1 cellular context compared by ENCODE assay signal in the genomic region with DNA sequence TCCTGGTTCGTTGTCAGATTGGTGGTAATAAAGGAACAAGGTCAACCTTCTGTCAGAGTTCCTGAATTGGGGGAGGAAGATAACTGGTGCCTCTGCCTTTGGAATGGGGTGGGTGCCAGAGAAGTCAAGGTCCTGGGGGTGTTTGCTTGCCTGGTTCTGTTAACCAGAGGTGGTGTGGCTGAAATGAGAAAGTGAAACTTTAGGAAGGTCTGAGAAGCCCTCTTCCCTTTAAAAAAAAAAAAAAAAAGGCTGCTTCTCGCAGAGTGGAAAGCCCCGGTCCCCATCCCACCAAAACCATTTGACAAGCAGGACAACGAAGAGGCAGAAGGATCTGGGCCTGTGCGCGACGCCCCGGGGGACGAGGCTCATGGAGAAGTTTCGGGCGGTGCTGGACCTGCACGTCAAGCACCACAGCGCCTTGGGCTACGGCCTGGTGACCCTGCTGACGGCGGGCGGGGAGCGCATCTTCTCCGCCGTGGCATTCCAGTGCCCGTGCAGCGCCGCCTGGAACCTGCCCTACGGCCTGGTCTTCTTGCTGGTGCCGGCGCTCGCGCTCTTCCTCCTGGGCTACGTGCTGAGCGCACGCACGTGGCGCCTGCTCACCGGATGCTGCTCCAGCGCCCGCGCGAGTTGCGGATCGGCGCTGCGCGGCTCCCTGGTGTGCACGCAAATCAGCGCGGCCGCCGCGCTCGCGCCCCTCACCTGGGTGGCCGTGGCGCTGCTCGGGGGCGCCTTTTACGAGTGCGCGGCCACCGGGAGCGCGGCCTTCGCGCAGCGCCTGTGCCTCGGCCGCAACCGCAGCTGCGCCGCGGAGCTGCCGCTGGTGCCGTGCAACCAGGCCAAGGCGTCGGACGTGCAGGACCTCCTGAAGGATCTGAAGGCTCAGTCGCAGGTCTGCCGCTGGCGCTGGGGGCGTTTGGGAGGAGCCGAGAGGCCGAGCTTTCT.
TF ChIP-seq lines count a peak whose summit lies in the region.

No MANE protein-coding gene starts in this region.

TF ChIP-seq in WTC11, 78 proteins besides CTCF, POLR2A, EP300 and RAD21 (continued from another document and continues in another):
- TF ChIP-seq, protein P1, sequence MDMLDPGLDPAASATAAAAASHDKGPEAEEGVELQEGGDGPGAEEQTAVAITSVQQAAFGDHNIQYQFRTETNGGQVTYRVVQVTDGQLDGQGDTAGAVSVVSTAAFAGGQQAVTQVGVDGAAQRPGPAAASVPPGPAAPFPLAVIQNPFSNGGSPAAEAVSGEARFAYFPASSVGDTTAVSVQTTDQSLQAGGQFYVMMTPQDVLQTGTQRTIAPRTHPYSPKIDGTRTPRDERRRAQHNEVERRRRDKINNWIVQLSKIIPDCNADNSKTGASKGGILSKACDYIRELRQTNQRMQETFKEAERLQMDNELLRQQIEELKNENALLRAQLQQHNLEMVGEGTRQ (CRISPR knock-in tag; IDR thresholded peaks at IDR 0.05) = peak; percentile 57
- TF ChIP-seq, protein P2, sequence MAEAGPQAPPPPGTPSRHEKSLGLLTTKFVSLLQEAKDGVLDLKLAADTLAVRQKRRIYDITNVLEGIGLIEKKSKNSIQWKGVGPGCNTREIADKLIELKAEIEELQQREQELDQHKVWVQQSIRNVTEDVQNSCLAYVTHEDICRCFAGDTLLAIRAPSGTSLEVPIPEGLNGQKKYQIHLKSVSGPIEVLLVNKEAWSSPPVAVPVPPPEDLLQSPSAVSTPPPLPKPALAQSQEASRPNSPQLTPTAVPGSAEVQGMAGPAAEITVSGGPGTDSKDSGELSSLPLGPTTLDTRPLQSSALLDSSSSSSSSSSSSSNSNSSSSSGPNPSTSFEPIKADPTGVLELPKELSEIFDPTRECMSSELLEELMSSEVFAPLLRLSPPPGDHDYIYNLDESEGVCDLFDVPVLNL (CRISPR knock-in tag; IDR thresholded peaks at IDR 0.05; ENCODE audit: borderline replicate concordance, low read depth) = peak; percentile 58; the same call in 1 of the 2 replicates
- TF ChIP-seq IRF2 (CRISPR knock-in tag; IDR thresholded peaks at IDR 0.05; ENCODE audit: borderline replicate concordance, low read depth) (peak; percentile 65; the same call in 1 of the 2 replicates), ZNF232 (CRISPR knock-in tag; IDR thresholded peaks at IDR 0.05) (peak; percentile 95), NFE2L1 (CRISPR knock-in tag; IDR thresholded peaks at IDR 0.05) (peak; percentile 89), NR2C2 (CRISPR knock-in tag; IDR thresholded peaks at IDR 0.05) (no peak), OVOL2 (CRISPR knock-in tag; IDR thresholded peaks at IDR 0.05; ENCODE audit: borderline replicate concordance) (no peak), MAX (CRISPR knock-in tag; IDR thresholded peaks at IDR 0.05) (peak; percentile 99), AR (CRISPR knock-in tag; IDR thresholded peaks at IDR 0.05) (no peak), ZNF423 (CRISPR knock-in tag; IDR thresholded peaks at IDR 0.05) (no peak), MYBL2 (CRISPR knock-in tag; IDR thresholded peaks at IDR 0.05) (peak; percentile 88), ELF4 (CRISPR knock-in tag; IDR thresholded peaks at IDR 0.05; ENCODE audit: low read depth) (peak; percentile 79; the same call in 1 of the 2 replicates), SMAD4 (CRISPR knock-in tag; IDR thresholded peaks at IDR 0.05) (no peak), NFYB (CRISPR knock-in tag; conservative IDR thresholded peaks at IDR 0.05; ENCODE audit: low read depth) (peak; percentile 27; the same call in 1 of the 2 replicates), MXD4 (CRISPR knock-in tag; IDR thresholded peaks at IDR 0.05; ENCODE audit: borderline replicate concordance) (no peak), GTF2I (CRISPR knock-in tag; conservative IDR thresholded peaks at IDR 0.05) (no peak), JAZF1 (CRISPR knock-in tag; IDR thresholded peaks at IDR 0.05) (no peak), GRHL2 (CRISPR knock-in tag; IDR thresholded peaks at IDR 0.05; ENCODE audit: insufficient replicate concordance, severe bottlenecking) (no peak), ERG (CRISPR knock-in tag; IDR thresholded peaks at IDR 0.05) (no peak), HMGA2 (CRISPR knock-in tag; IDR thresholded peaks at IDR 0.05) (no peak), ZNF396 (CRISPR knock-in tag; IDR thresholded peaks at IDR 0.05; ENCODE audit: borderline replicate concordance) (no peak), PREB (CRISPR knock-in tag; IDR thresholded peaks at IDR 0.05; ENCODE audit: borderline replicate concordance) (no peak), ZNF671 (CRISPR knock-in tag; IDR thresholded peaks at IDR 0.05) (no peak; the same call in 1 of the 2 replicates), CREB1 (CRISPR knock-in tag; IDR thresholded peaks at IDR 0.05) (peak; percentile 54; the same call in 1 of the 2 replicates)
- TF ChIP-seq, protein P3, sequence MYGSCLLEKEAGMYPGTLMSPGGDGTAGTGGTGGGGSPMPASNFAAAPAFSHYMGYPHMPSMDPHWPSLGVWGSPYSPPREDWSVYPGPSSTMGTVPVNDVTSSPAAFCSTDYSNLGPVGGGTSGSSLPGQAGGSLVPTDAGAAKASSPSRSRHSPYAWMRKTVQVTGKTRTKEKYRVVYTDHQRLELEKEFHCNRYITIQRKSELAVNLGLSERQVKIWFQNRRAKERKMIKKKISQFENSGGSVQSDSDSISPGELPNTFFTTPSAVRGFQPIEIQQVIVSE (CRISPR knock-in tag; IDR thresholded peaks at IDR 0.05; ENCODE audit: borderline replicate concordance) = no peak
- TF ChIP-seq, protein P4, sequence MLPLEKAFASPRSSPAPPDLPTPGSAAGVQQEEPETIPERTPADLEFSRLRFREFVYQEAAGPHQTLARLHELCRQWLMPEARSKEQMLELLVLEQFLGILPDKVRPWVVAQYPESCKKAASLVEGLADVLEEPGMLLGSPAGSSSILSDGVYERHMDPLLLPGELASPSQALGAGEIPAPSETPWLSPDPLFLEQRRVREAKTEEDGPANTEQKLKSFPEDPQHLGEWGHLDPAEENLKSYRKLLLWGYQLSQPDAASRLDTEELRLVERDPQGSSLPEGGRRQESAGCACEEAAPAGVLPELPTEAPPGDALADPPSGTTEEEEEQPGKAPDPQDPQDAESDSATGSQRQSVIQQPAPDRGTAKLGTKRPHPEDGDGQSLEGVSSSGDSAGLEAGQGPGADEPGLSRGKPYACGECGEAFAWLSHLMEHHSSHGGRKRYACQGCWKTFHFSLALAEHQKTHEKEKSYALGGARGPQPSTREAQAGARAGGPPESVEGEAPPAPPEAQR (CRISPR knock-in tag; IDR thresholded peaks at IDR 0.05) = no peak
- TF ChIP-seq, protein P5, sequence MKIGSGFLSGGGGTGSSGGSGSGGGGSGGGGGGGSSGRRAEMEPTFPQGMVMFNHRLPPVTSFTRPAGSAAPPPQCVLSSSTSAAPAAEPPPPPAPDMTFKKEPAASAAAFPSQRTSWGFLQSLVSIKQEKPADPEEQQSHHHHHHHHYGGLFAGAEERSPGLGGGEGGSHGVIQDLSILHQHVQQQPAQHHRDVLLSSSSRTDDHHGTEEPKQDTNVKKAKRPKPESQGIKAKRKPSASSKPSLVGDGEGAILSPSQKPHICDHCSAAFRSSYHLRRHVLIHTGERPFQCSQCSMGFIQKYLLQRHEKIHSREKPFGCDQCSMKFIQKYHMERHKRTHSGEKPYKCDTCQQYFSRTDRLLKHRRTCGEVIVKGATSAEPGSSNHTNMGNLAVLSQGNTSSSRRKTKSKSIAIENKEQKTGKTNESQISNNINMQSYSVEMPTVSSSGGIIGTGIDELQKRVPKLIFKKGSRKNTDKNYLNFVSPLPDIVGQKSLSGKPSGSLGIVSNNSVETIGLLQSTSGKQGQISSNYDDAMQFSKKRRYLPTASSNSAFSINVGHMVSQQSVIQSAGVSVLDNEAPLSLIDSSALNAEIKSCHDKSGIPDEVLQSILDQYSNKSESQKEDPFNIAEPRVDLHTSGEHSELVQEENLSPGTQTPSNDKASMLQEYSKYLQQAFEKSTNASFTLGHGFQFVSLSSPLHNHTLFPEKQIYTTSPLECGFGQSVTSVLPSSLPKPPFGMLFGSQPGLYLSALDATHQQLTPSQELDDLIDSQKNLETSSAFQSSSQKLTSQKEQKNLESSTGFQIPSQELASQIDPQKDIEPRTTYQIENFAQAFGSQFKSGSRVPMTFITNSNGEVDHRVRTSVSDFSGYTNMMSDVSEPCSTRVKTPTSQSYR (CRISPR knock-in tag; IDR thresholded peaks at IDR 0.05) = peak; percentile 62
- TF ChIP-seq, protein P6, sequence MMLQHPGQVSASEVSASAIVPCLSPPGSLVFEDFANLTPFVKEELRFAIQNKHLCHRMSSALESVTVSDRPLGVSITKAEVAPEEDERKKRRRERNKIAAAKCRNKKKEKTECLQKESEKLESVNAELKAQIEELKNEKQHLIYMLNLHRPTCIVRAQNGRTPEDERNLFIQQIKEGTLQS (CRISPR knock-in tag; conservative IDR thresholded peaks at IDR 0.05) = 0 out of 2 replicates have a peak, but pooled peaks have one; percentile 41
- TF ChIP-seq, protein P7, sequence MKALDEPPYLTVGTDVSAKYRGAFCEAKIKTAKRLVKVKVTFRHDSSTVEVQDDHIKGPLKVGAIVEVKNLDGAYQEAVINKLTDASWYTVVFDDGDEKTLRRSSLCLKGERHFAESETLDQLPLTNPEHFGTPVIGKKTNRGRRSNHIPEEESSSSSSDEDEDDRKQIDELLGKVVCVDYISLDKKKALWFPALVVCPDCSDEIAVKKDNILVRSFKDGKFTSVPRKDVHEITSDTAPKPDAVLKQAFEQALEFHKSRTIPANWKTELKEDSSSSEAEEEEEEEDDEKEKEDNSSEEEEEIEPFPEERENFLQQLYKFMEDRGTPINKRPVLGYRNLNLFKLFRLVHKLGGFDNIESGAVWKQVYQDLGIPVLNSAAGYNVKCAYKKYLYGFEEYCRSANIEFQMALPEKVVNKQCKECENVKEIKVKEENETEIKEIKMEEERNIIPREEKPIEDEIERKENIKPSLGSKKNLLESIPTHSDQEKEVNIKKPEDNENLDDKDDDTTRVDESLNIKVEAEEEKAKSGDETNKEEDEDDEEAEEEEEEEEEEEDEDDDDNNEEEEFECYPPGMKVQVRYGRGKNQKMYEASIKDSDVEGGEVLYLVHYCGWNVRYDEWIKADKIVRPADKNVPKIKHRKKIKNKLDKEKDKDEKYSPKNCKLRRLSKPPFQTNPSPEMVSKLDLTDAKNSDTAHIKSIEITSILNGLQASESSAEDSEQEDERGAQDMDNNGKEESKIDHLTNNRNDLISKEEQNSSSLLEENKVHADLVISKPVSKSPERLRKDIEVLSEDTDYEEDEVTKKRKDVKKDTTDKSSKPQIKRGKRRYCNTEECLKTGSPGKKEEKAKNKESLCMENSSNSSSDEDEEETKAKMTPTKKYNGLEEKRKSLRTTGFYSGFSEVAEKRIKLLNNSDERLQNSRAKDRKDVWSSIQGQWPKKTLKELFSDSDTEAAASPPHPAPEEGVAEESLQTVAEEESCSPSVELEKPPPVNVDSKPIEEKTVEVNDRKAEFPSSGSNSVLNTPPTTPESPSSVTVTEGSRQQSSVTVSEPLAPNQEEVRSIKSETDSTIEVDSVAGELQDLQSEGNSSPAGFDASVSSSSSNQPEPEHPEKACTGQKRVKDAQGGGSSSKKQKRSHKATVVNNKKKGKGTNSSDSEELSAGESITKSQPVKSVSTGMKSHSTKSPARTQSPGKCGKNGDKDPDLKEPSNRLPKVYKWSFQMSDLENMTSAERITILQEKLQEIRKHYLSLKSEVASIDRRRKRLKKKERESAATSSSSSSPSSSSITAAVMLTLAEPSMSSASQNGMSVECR (CRISPR knock-in tag; IDR thresholded peaks at IDR 0.05; ENCODE audit: borderline replicate concordance) = peak; percentile 91
- TF ChIP-seq, protein P8, sequence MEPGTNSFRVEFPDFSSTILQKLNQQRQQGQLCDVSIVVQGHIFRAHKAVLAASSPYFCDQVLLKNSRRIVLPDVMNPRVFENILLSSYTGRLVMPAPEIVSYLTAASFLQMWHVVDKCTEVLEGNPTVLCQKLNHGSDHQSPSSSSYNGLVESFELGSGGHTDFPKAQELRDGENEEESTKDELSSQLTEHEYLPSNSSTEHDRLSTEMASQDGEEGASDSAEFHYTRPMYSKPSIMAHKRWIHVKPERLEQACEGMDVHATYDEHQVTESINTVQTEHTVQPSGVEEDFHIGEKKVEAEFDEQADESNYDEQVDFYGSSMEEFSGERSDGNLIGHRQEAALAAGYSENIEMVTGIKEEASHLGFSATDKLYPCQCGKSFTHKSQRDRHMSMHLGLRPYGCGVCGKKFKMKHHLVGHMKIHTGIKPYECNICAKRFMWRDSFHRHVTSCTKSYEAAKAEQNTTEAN (CRISPR knock-in tag; IDR thresholded peaks at IDR 0.05) = peak; percentile 94
